ENCODE assay signal across 22 cellular contexts in genomic region chr11:87778341-87778740, GRCh38.
DNase-seq lines count a peak whose midpoint lies in the region; ATAC-seq and TF ChIP-seq lines count a peak whose summit lies in the region.
"Had no signal": no experiment of that assay in that cellular context is flagged by ENCODE, and none has a peak within 500 bp of the region (broad histone marks: within the 10 kb centered on the region; RNA-seq: fewer than 3 reads in every experiment).

No MANE protein-coding gene starts in this region.

- H3K79me2 ChIP-seq in neural progenitor cell (ENCODE audit: low read depth), result no peaks in the 10 kb centered on the region

- H3F3A ChIP-seq in neural progenitor cell (ENCODE audit: low read depth), result no peaks in the 10 kb centered on the region

- no peaks in the 10 kb centered on the region for H3K27me3 ChIP-seq in neural progenitor cell
- H3K27me3 ChIP-seq: ascending aorta, BE2C, gastrocnemius medialis, upper lobe of left lung had no signal

- H4K20me1 ChIP-seq in neural progenitor cell (ENCODE audit: low read depth), result no peaks in the 10 kb centered on the region

- H3K27ac Mint-ChIP-seq in neural progenitor cell, result no peak overlapping the region
- H3K27ac Mint-ChIP-seq in activated T-helper 1 cell treated with anti-CD3 and anti-CD28 coated beads, Interleukin-12 subunit alpha, Interleukin-12 subunit beta, Interleukin-2, Interleukin-4 antibody, amounts not matched to agents 30 ng/mL and 10 ng/mL and 1 ng/mL, durations not matched to agents 14 hours and 24 hours and 36 hours, result no peak overlapping the region
- H3K27ac Mint-ChIP-seq: activated CD4-positive, alpha-beta memory T cell treated with anti-CD3 and anti-CD28 coated beads for 36 hours; activated naive CD8-positive, alpha-beta T cell; progenitor cell of endocrine pancreas had no signal

- no peak overlapping the region for H3K4me2 ChIP-seq in neural progenitor cell

- no peak overlapping the region for H3K27ac ChIP-seq in neural progenitor cell
- H3K27ac ChIP-seq: ascending aorta, upper lobe of left lung had no signal

- no peak for TF ChIP-seq CTCF in neural progenitor cell (IDR thresholded peaks at IDR 0.05)

- H3K9ac ChIP-seq in neural progenitor cell, result no peak overlapping the region

- H3K9me3 ChIP-seq in neural progenitor cell (ENCODE audit: low read depth), result no peaks in the 10 kb centered on the region
- H3K9me3 ChIP-seq: ascending aorta, BE2C, gastrocnemius medialis, upper lobe of left lung had no signal

- intact Hi-C loops in activated T-helper 1 cell treated with anti-CD3 and anti-CD28 coated beads, Interleukin-12 subunit alpha, Interleukin-12 subunit beta, Interleukin-2, Interleukin-4 antibody, amounts not matched to agents 30 ng/mL and 10 ng/mL and 1 ng/mL, durations not matched to agents 14 hours and 24 hours and 36 hours (cut with micrococcal nuclease), result no loop called here

- H3K36me3 ChIP-seq in neural progenitor cell, result no peaks in the 10 kb centered on the region
- H3K36me3 ChIP-seq: ascending aorta, BE2C, gastrocnemius medialis, upper lobe of left lung had no signal

- H3K36me3 Mint-ChIP-seq in neural progenitor cell, result no peaks in the 10 kb centered on the region
- H3K36me3 Mint-ChIP-seq in activated T-helper 1 cell treated with anti-CD3 and anti-CD28 coated beads, Interleukin-12 subunit alpha, Interleukin-12 subunit beta, Interleukin-2, Interleukin-4 antibody, amounts not matched to agents 30 ng/mL and 10 ng/mL and 1 ng/mL, durations not matched to agents 14 hours and 24 hours and 36 hours (ENCODE audit: low read depth), result no peaks in the 10 kb centered on the region
- H3K36me3 Mint-ChIP-seq: activated CD4-positive, alpha-beta memory T cell treated with anti-CD3 and anti-CD28 coated beads for 36 hours; activated naive CD8-positive, alpha-beta T cell had no signal

- peaks cover 3% of the 10 kb centered on the region for H3K4me1 ChIP-seq in neural progenitor cell
- H3K4me1 ChIP-seq: ascending aorta, BE2C, upper lobe of left lung had no signal

- no peak overlapping the region for H3K4me3 ChIP-seq in neural progenitor cell
- H3K4me3 ChIP-seq: ascending aorta, gastrocnemius medialis, upper lobe of left lung had no signal

- H3K27me3 Mint-ChIP-seq in neural progenitor cell (ENCODE audit: insufficient read depth, low read depth), result no peaks in the 10 kb centered on the region
- H3K27me3 Mint-ChIP-seq in activated T-helper 1 cell treated with anti-CD3 and anti-CD28 coated beads, Interleukin-12 subunit alpha, Interleukin-12 subunit beta, Interleukin-2, Interleukin-4 antibody, amounts not matched to agents 30 ng/mL and 10 ng/mL and 1 ng/mL, durations not matched to agents 14 hours and 24 hours and 36 hours (ENCODE audit: insufficient read depth), result no peaks in the 10 kb centered on the region
- H3K27me3 Mint-ChIP-seq: activated CD4-positive, alpha-beta memory T cell treated with anti-CD3 and anti-CD28 coated beads for 36 hours; progenitor cell of endocrine pancreas had no signal

- H3K4me3 Mint-ChIP-seq in neural progenitor cell, result no peak overlapping the region
- no peak overlapping the region for H3K4me3 Mint-ChIP-seq in activated T-helper 1 cell treated with anti-CD3 and anti-CD28 coated beads, Interleukin-12 subunit alpha, Interleukin-12 subunit beta, Interleukin-2, Interleukin-4 antibody, amounts not matched to agents 30 ng/mL and 10 ng/mL and 1 ng/mL, durations not matched to agents 14 hours and 24 hours and 36 hours
- H3K4me3 Mint-ChIP-seq: activated CD4-positive, alpha-beta memory T cell treated with anti-CD3 and anti-CD28 coated beads for 36 hours; activated naive CD8-positive, alpha-beta T cell had no signal

- peaks cover 3% of the 10 kb centered on the region for H3K9me3 Mint-ChIP-seq in neural progenitor cell
- H3K9me3 Mint-ChIP-seq in activated T-helper 1 cell treated with anti-CD3 and anti-CD28 coated beads, Interleukin-12 subunit alpha, Interleukin-12 subunit beta, Interleukin-2, Interleukin-4 antibody, amounts not matched to agents 30 ng/mL and 10 ng/mL and 1 ng/mL, durations not matched to agents 14 hours and 24 hours and 36 hours, result no peaks in the 10 kb centered on the region
- H3K9me3 Mint-ChIP-seq: activated CD4-positive, alpha-beta memory T cell treated with anti-CD3 and anti-CD28 coated beads for 36 hours had no signal

- peaks cover 7% of the 10 kb centered on the region for H3K4me1 Mint-ChIP-seq in neural progenitor cell
- H3K4me1 Mint-ChIP-seq in activated T-helper 1 cell treated with anti-CD3 and anti-CD28 coated beads, Interleukin-12 subunit alpha, Interleukin-12 subunit beta, Interleukin-2, Interleukin-4 antibody, amounts not matched to agents 30 ng/mL and 10 ng/mL and 1 ng/mL, durations not matched to agents 14 hours and 24 hours and 36 hours (ENCODE audit: low read depth), result no peaks in the 10 kb centered on the region

- in situ Hi-C loops in SK-MEL-5 (cut with HindIII; ENCODE audit: low pct_unique_long_range_greater_than_20kb, low sequenced_read_pairs), result no loop called here

- peak; percentile 15 for DNase-seq in EL
- DNase-seq in SK-MEL-5 (ENCODE audit: low read depth, low spot score), result peak; percentile 96
- DNase-seq in epidermal melanocyte (ENCODE audit: insufficient read length, low spot score), result peak; percentile 30
- DNase-seq in neural progenitor cell (ENCODE audit: low spot score), result peak; percentile 2
- no peak for DNase-seq in activated T-helper 1 cell treated with anti-CD3 and anti-CD28 coated beads, Interleukin-12 subunit alpha, Interleukin-12 subunit beta, Interleukin-2, Interleukin-4 antibody, amounts not matched to agents 30 ng/mL and 10 ng/mL and 1 ng/mL, durations not matched to agents 14 hours and 24 hours and 36 hours (ENCODE audit: low spot score)
- DNase-seq in NCI-H2029 (lab: John Stamatoyannopoulos, UW), result no peak
- DNase-seq: activated CD4-positive, alpha-beta memory T cell treated with anti-CD3 and anti-CD28 coated beads for 36 hours; activated CD4-positive, CD25-positive, alpha-beta regulatory T cell; BE2C; DMS53; effector CD8-positive, alpha-beta T cell; gastrocnemius medialis; NCI-H748 treated with DMSO at 0.1 percent for 48 hours; T-helper 9 cell; upper lobe of left lung had no signal

- ATAC-seq in HG02870 (IDR thresholded peaks at IDR 0.05; ENCODE audit: unreplicated experiment) (no peak), HG03432 (IDR thresholded peaks at IDR 0.05; ENCODE audit: unreplicated experiment) (no peak)
- ATAC-seq: esophagus mucosa, gastrocnemius medialis, Right ventricle myocardium inferior had no signal

- no peak overlapping the region for H2AFZ ChIP-seq in neural progenitor cell (replicated peaks)

Comparison
In these comparisons a context has a peak if more than half of its experiments do, and no peak if none do; other contexts are left out.
1. DNase-seq: peak in EL (single experiment), SK-MEL-5 (single experiment), epidermal melanocyte (single experiment) and neural progenitor cell (single experiment); none in activated T-helper 1 cell treated with anti-CD3 and anti-CD28 coated beads, Interleukin-12 subunit alpha, Interleukin-12 subunit beta, Interleukin-2, Interleukin-4 antibody, amounts not matched to agents 30 ng/mL and 10 ng/mL and 1 ng/mL, durations not matched to agents 14 hours and 24 hours and 36 hours (single experiment) and NCI-H2029 (single experiment).